Comparison of ENCODE assay signal across 30 cellular contexts in genomic region chr12:29072631-29073030, GRCh38.
DNase-seq lines count a peak whose midpoint lies in the region; ATAC-seq, FAIRE-seq and TF ChIP-seq lines count a peak whose summit lies in the region.
"Had no signal": no experiment of that assay in that cellular context is flagged by ENCODE, and none has a peak within 500 bp of the region (broad histone marks: within the 10 kb centered on the region; RNA-seq: fewer than 3 reads in every experiment).

No MANE protein-coding gene starts in this region.

- TF ChIP-seq CTCF in mammary epithelial cell (conservative IDR thresholded peaks at IDR 0.05 in 1 of 2, IDR thresholded peaks at IDR 0.05 in 1 of 2; ENCODE audit: extremely low read depth in 1 of 2, insufficient read depth in 1 of 2, low read depth in 1 of 2, low read length in 2 of 2) (no peak), MCF 10A (IDR thresholded peaks at IDR 0.05; ENCODE audit: unreplicated experiment) (no peak), tibial artery (IDR thresholded peaks at IDR 0.05) (no peak), upper lobe of right lung (IDR thresholded peaks at IDR 0.05) (no peak)

- H3K27me3 ChIP-seq in mammary epithelial cell (ENCODE audit: insufficient read depth, low read length) (no peaks in the 10 kb centered on the region), adipocyte (replicated peaks; ENCODE audit: control insufficient read depth, insufficient read depth, low read length) (no peaks in the 10 kb centered on the region), small intestine (ENCODE audit: control insufficient read depth in 2 of 2, insufficient read depth in 2 of 2, low read length in 2 of 2) (no peaks in the 10 kb centered on the region), tibial artery (no peaks in the 10 kb centered on the region), upper lobe of right lung (no peaks in the 10 kb centered on the region)
- H3K27me3 ChIP-seq: Peyer's patch had no signal

- H3K27me3 Mint-ChIP-seq in MCF 10A (ENCODE audit: insufficient read depth, unreplicated experiment) = peaks cover 45% of the 10 kb centered on the region

- H3K9me3 ChIP-seq in mammary epithelial cell (replicated peaks; ENCODE audit: insufficient read depth, low read length) = no peaks in the 10 kb centered on the region
- H3K9me3 ChIP-seq in adipocyte (ENCODE audit: control insufficient read depth, low read length) = no peaks in the 10 kb centered on the region
- no peaks in the 10 kb centered on the region for H3K9me3 ChIP-seq in small intestine (ENCODE audit: control insufficient read depth, low read depth)
- H3K9me3 ChIP-seq in tibial artery = no peaks in the 10 kb centered on the region
- no peaks in the 10 kb centered on the region for H3K9me3 ChIP-seq in upper lobe of right lung
- H3K9me3 ChIP-seq: Peyer's patch had no signal

- WGBS in mammary epithelial cell (ENCODE audit: low coverage, missing lambda C conversion rate) = 100% methylated on average over 1 of the region's 1 CpG
- WGBS in small intestine, 3 donors = 88 to 100% (median 94%) methylated on average over 1 of the region's 1 CpG

- H4K20me1 ChIP-seq in mammary epithelial cell (ENCODE audit: insufficient read depth, low read length) = no peaks in the 10 kb centered on the region

- no peak overlapping the region for H2AFZ ChIP-seq in mammary epithelial cell (ENCODE audit: low read depth, low read length)

- H3K36me3 ChIP-seq in mammary epithelial cell (ENCODE audit: insufficient read depth, low read length) = no peaks in the 10 kb centered on the region
- H3K36me3 ChIP-seq in adipocyte (ENCODE audit: control insufficient read depth, insufficient read depth, low read length, severe bottlenecking) = no peaks in the 10 kb centered on the region
- H3K36me3 ChIP-seq in small intestine (ENCODE audit: control insufficient read depth in 2 of 2, insufficient read depth in 2 of 2, low read length in 2 of 2) = no peaks in the 10 kb centered on the region
- no peaks in the 10 kb centered on the region for H3K36me3 ChIP-seq in tibial artery
- no peaks in the 10 kb centered on the region for H3K36me3 ChIP-seq in upper lobe of right lung
- H3K36me3 ChIP-seq: Peyer's patch had no signal

- no peaks in the 10 kb centered on the region for H3K4me1 Mint-ChIP-seq in MCF 10A (ENCODE audit: insufficient read depth, unreplicated experiment)
- H3K4me1 Mint-ChIP-seq: activated CD4-positive, alpha-beta T cell treated with anti-CD3 and anti-CD28 coated beads, Interleukin-2, amount 10 ng/mL, durations not matched to agents 7 days and 5 days; CD8-positive, alpha-beta memory T cell; memory B cell had no signal

- FAIRE-seq in small intestine (lab: Jason Lieb, UNC) = no peak
- FAIRE-seq: islet of Langerhans had no signal

- H3K4me3 Mint-ChIP-seq in MCF 10A (ENCODE audit: unreplicated experiment) = no peak overlapping the region
- H3K4me3 Mint-ChIP-seq: activated CD4-positive, alpha-beta T cell treated with anti-CD3 and anti-CD28 coated beads, Interleukin-2, amount 10 ng/mL, durations not matched to agents 7 days and 5 days; activated T-helper 1 cell treated with anti-CD3 and anti-CD28 coated beads, Interleukin-12 subunit alpha, Interleukin-12 subunit beta, Interleukin-2, Interleukin-4 antibody, amounts not matched to agents 30 ng/mL and 10 ng/mL and 1 ng/mL, durations not matched to agents 14 hours and 24 hours and 36 hours; CD8-positive, alpha-beta memory T cell; memory B cell; T-helper 1 cell treated with Interleukin-12 subunit alpha and Interleukin-12 subunit beta and Interleukin-4 antibody, amounts not matched to agents 30 μg/mL and 1 μg/mL, for 36 hours had no signal

- CTCF ChIA-PET in mammary epithelial cell (lab: Charles Lee; ENCODE audit: low non-redundant PET) = interaction anchor here (0.7 kb wide), 1 partner anchor 87 kb away, joined by 3 read pairs; no protein-coding TSS in a partner anchor
- CTCF ChIA-PET in MCF 10A (lab: Yijun Ruan, JAX) = interaction anchor here (0.6 to 5.2 kb wide), 21 partner anchors 9 to 1830 kb away, joined by 3 to 46 read pairs (median 4); no protein-coding TSS in a partner anchor

- H3K9ac ChIP-seq in mammary epithelial cell (ENCODE audit: insufficient read depth, low read length) (no peak overlapping the region), adipocyte (ENCODE audit: low read length) (no peak overlapping the region)

- no peak for ATAC-seq in upper lobe of right lung

- intact Hi-C loops in mammary epithelial cell (cut with micrococcal nuclease) (loop anchor here (5.0 kb wide), 1 partner anchor 245 kb away; no protein-coding TSS in a partner anchor), MCF 10A (cut with micrococcal nuclease) (loop anchor here (1.0 kb wide), 1 partner anchor 245 kb away; no protein-coding TSS in a partner anchor), tibial artery (cut with DNase I; ENCODE audit: low total_unique reads) (no loop called here), upper lobe of right lung (cut with DNase I) (no loop called here)

- H3K4me2 ChIP-seq in mammary epithelial cell (ENCODE audit: insufficient read depth, low read depth, low read length) = no peak overlapping the region

- H3K4me1 ChIP-seq in mammary epithelial cell (ENCODE audit: insufficient read depth, low read length) (peaks cover 4% of the 10 kb centered on the region), adipocyte (ENCODE audit: control insufficient read depth, insufficient read depth, low read length) (peaks cover 3% of the 10 kb centered on the region), small intestine (ENCODE audit: control insufficient read depth in 2 of 2, insufficient read depth in 1 of 2, low read depth in 1 of 2, low read length in 1 of 2) (no peaks in the 10 kb centered on the region), tibial artery (no peaks in the 10 kb centered on the region), upper lobe of right lung (no peaks in the 10 kb centered on the region)
- H3K4me1 ChIP-seq: Peyer's patch had no signal

- H3K27ac ChIP-seq in mammary epithelial cell (ENCODE audit: insufficient read depth, low read depth, low read length) (no peak overlapping the region), small intestine (ENCODE audit: low read depth in 1 of 2, low read length in 1 of 2) (no peak overlapping the region), tibial artery (no peak overlapping the region), upper lobe of right lung (no peak overlapping the region)
- H3K27ac ChIP-seq: Peyer's patch, skin epidermis, VCaP had no signal

- dilution Hi-C loops in mammary epithelial cell (cut with HindIII; ENCODE audit: low sequenced_read_pairs) = no loop called here

- no peak overlapping the region for H3K27ac Mint-ChIP-seq in MCF 10A (ENCODE audit: low read depth, unreplicated experiment)
- H3K27ac Mint-ChIP-seq: activated CD4-positive, alpha-beta T cell treated with anti-CD3 and anti-CD28 coated beads, Interleukin-2, amount 10 ng/mL, durations not matched to agents 7 days and 5 days; activated T-helper 1 cell treated with anti-CD3 and anti-CD28 coated beads, Interleukin-12 subunit alpha, Interleukin-12 subunit beta, Interleukin-2, Interleukin-4 antibody, amounts not matched to agents 30 ng/mL and 10 ng/mL and 1 ng/mL, durations not matched to agents 14 hours and 24 hours and 36 hours; CD8-positive, alpha-beta memory T cell; memory B cell; T-helper 1 cell treated with Interleukin-12 subunit alpha and Interleukin-12 subunit beta and Interleukin-4 antibody, amounts not matched to agents 30 μg/mL and 1 μg/mL, for 36 hours had no signal

- H3K79me2 ChIP-seq in mammary epithelial cell (ENCODE audit: insufficient read depth, low read length) = no peaks in the 10 kb centered on the region

- POLR2A ChIA-PET in MCF 10A (lab: Yijun Ruan, JAX) = no interaction called here

- in situ Hi-C loops in mammary epithelial cell (cut with MboI; ENCODE audit: low sequenced_read_pairs in 2 of 2) = no loop called here

- peak; percentile 74 for DNase-seq in mammary epithelial cell
- no peak for DNase-seq in MCF 10A (ENCODE audit: unreplicated experiment)
- peak; percentile 18 for DNase-seq in adipocyte (ENCODE audit: low read depth)
- peak; percentile 22 for DNase-seq in iris pigment epithelial cell (ENCODE audit: low read depth)
- peak; percentile 12 for DNase-seq in small intestine
- no peak for DNase-seq in tibial artery
- no peak for DNase-seq in mucosa of gallbladder (ENCODE audit: low spot score)
- no peak for DNase-seq in upper lobe of right lung
- DNase-seq: 8988T; activated CD4-positive, alpha-beta T cell treated with anti-CD3 and anti-CD28 coated beads, Interleukin-2, amount 10 ng/mL, durations not matched to agents 7 days and 5 days; activated naive CD4-positive, alpha-beta T cell treated with anti-CD3 and anti-CD28 coated beads, Interleukin-2, amount 50 U/mL, for 16 hours; AML-193; CD8-positive, alpha-beta memory T cell; cerebellar nuclear complex; DMS53; GOT3; hypothalamus; KBM-7; NCI-H1694; NCI-H2171 treated with DMSO at 0.1 percent for 48 hours; NCI-H526 treated with DMSO at 0.1 percent for 48 hours; nucleus accumbens; Peyer's patch; stimulated activated CD4-positive, alpha-beta T cell treated with anti-CD3 and anti-CD28 coated beads, Interleukin-1b, Interleukin-23, amount 100 ng/mL, for 48 hours had no signal

- no peaks in the 10 kb centered on the region for H3K9me3 Mint-ChIP-seq in MCF 10A (ENCODE audit: unreplicated experiment)
- H3K9me3 Mint-ChIP-seq: activated CD4-positive, alpha-beta T cell treated with anti-CD3 and anti-CD28 coated beads, Interleukin-2, amount 10 ng/mL, durations not matched to agents 7 days and 5 days; activated T-helper 1 cell treated with anti-CD3 and anti-CD28 coated beads, Interleukin-12 subunit alpha, Interleukin-12 subunit beta, Interleukin-2, Interleukin-4 antibody, amounts not matched to agents 30 ng/mL and 10 ng/mL and 1 ng/mL, durations not matched to agents 14 hours and 24 hours and 36 hours; CD8-positive, alpha-beta memory T cell; memory B cell; T-helper 1 cell treated with Interleukin-12 subunit alpha and Interleukin-12 subunit beta and Interleukin-4 antibody, amounts not matched to agents 30 μg/mL and 1 μg/mL, for 36 hours had no signal

- no TSS peak for BruUV-seq in mammary epithelial cell (replicated peaks; lab: Mats Ljungman, UMichigan)
- no TSS peak for BruUV-seq in MCF 10A (replicated peaks; lab: Mats Ljungman, UMichigan)

- no peaks in the 10 kb centered on the region for H3K36me3 Mint-ChIP-seq in MCF 10A (ENCODE audit: insufficient read depth, unreplicated experiment)
- H3K36me3 Mint-ChIP-seq: CD8-positive, alpha-beta memory T cell; memory B cell had no signal

- H3K4me3 ChIP-seq in mammary epithelial cell (replicated peaks in 1 of 3; ENCODE audit: insufficient read depth in 1 of 3, low read depth in 2 of 3, low read length in 3 of 3) = no peak overlapping the region
- H3K4me3 ChIP-seq in adipocyte (ENCODE audit: low read length) = no peak overlapping the region
- H3K4me3 ChIP-seq in small intestine (ENCODE audit: low read depth in 1 of 2, low read length in 2 of 2) = no peak overlapping the region
- no peak overlapping the region for H3K4me3 ChIP-seq in tibial artery
- no peak overlapping the region for H3K4me3 ChIP-seq in upper lobe of right lung
- H3K4me3 ChIP-seq: Peyer's patch, skin epidermis had no signal

Comparison
In these comparisons a context has a peak if more than half of its experiments do, and no peak if none do; other contexts are left out.
1. DNase-seq: peak in mammary epithelial cell (single experiment), adipocyte (single experiment), iris pigment epithelial cell (single experiment) and small intestine (single experiment); none in MCF 10A (single experiment), tibial artery (0 of 2), mucosa of gallbladder (single experiment) and upper lobe of right lung (single experiment).
2. intact Hi-C loops: an anchor here in mammary epithelial cell (5.0 kb wide) and MCF 10A (1.0 kb wide); none called in tibial artery and upper lobe of right lung.